20 cellular contexts compared by ENCODE assay signal in the genomic region with DNA sequence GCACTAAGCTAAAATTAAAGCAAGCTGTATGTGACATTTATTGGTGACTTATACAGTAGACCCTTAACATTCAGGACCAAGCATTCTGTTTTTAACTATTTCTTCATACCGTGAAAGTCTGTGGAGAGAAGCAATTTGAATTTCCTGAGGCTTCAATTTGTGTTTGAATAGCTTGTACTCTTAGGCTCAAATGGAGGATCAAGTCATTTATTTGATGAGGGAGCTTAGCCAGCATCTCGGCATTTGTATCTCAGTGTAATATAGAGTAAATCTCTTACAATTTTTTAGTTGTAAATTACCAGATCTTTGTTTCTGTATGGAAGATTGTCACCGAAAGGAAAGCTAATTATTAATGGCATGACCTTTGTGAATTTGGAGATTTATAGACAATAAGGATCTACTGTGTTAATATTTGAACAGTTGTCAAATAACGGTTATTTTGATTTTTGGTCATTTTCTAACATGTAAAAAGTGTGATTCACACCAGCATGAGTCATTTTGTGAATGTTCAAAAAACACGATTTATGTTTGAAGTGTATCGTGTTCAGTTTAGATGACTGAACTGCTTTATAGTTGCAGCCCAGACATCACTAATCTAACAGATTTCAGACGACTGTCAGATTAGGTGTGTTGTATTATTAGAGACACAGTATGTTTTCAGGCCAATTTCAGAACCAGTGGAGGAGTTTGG.
DNase-seq lines count a peak whose midpoint lies in the region; ATAC-seq, FAIRE-seq and TF ChIP-seq lines count a peak whose summit lies in the region.
"Had no signal": no experiment of that assay in that cellular context is flagged by ENCODE, and none has a peak within 500 bp of the region (broad histone marks: within the 10 kb centered on the region; RNA-seq: fewer than 3 reads in every experiment).

No MANE protein-coding gene starts in this region.

- no peak overlapping the region for H2AFZ ChIP-seq in keratinocyte (ENCODE audit: control insufficient read depth, low read length)

- dilution Hi-C loops in keratinocyte (cut with MboI; ENCODE audit: extremely low pct_ligation_motif_present, low sequenced_read_pairs), result no loop called here

- no peaks in the 10 kb centered on the region for H3K36me3 Mint-ChIP-seq in activated T-helper 17 cell treated with anti-CD3 and anti-CD28 coated beads, Interleukin-2, amount 50 U/mL, for 72 hours (ENCODE audit: low read depth)
- H3K36me3 Mint-ChIP-seq in activated T-cell treated with anti-CD3 and anti-CD28 coated beads, Interleukin-2, amount 50 U/mL, for 4 hours (ENCODE audit: insufficient read depth), result peaks cover 4% of the 10 kb centered on the region
- H3K36me3 Mint-ChIP-seq in activated naive CD8-positive, alpha-beta T cell treated with anti-CD3 and anti-CD28 coated beads for 36 hours, result peaks cover 4% of the 10 kb centered on the region

- H3K9ac ChIP-seq in keratinocyte (ENCODE audit: control insufficient read depth, extremely low read depth, insufficient read depth, low read length), result no peak overlapping the region

- no peak overlapping the region for H3K4me3 Mint-ChIP-seq in activated T-helper 17 cell treated with anti-CD3 and anti-CD28 coated beads, Interleukin-2, amount 50 U/mL, for 72 hours
- H3K4me3 Mint-ChIP-seq in activated T-cell treated with anti-CD3 and anti-CD28 coated beads, Interleukin-2, amount 50 U/mL, for 4 hours, result no peak overlapping the region
- H3K4me3 Mint-ChIP-seq in activated naive CD8-positive, alpha-beta T cell treated with anti-CD3 and anti-CD28 coated beads for 36 hours, result no peak overlapping the region
- H3K4me3 Mint-ChIP-seq: memory B cell had no signal

- no peaks in the 10 kb centered on the region for H3K9me3 Mint-ChIP-seq in activated T-helper 17 cell treated with anti-CD3 and anti-CD28 coated beads, Interleukin-2, amount 50 U/mL, for 72 hours
- no peaks in the 10 kb centered on the region for H3K9me3 Mint-ChIP-seq in activated T-cell treated with anti-CD3 and anti-CD28 coated beads, Interleukin-2, amount 50 U/mL, for 4 hours
- peaks cover 2% of the 10 kb centered on the region for H3K9me3 Mint-ChIP-seq in activated naive CD8-positive, alpha-beta T cell treated with anti-CD3 and anti-CD28 coated beads for 36 hours
- H3K9me3 Mint-ChIP-seq: memory B cell had no signal

- H3K4me3 ChIP-seq in keratinocyte (ENCODE audit: control insufficient read depth in 2 of 3, extremely low read depth in 1 of 3, insufficient read depth in 2 of 3, low read depth in 1 of 3, low read length in 3 of 3), result no peak overlapping the region

- peak; percentile 52 for ATAC-seq in activated T-helper 17 cell treated with anti-CD3 and anti-CD28 coated beads, Interleukin-2, amount 50 U/mL, for 72 hours (replicated peaks)
- no peak for ATAC-seq in activated T-cell treated with anti-CD3 and anti-CD28 coated beads, Interleukin-2, amount 50 U/mL, for 4 hours
- ATAC-seq: sciatic nerve had no signal

- H3K4me2 ChIP-seq in keratinocyte (ENCODE audit: control insufficient read depth, extremely low read depth, insufficient read depth, low read depth, low read length), result no peak overlapping the region

- H3K79me2 ChIP-seq in keratinocyte (ENCODE audit: control insufficient read depth, insufficient read depth, low read length), result no peaks in the 10 kb centered on the region

- no peak for TF ChIP-seq CTCF in keratinocyte (optimal IDR thresholded peaks at IDR 0.05 in 1 of 3, IDR thresholded peaks at IDR 0.05 in 1 of 3, conservative IDR thresholded peaks at IDR 0.05 in 1 of 3; ENCODE audit: extremely low read depth in 1 of 3, insufficient read depth in 2 of 3, low read length in 3 of 3)

- H3K27me3 Mint-ChIP-seq in activated T-helper 17 cell treated with anti-CD3 and anti-CD28 coated beads, Interleukin-2, amount 50 U/mL, for 72 hours, result no peaks in the 10 kb centered on the region
- H3K27me3 Mint-ChIP-seq in activated T-cell treated with anti-CD3 and anti-CD28 coated beads, Interleukin-2, amount 50 U/mL, for 4 hours (ENCODE audit: low read depth), result no peaks in the 10 kb centered on the region
- no peaks in the 10 kb centered on the region for H3K27me3 Mint-ChIP-seq in activated naive CD8-positive, alpha-beta T cell treated with anti-CD3 and anti-CD28 coated beads for 36 hours
- H3K27me3 Mint-ChIP-seq: memory B cell had no signal

- peaks cover 0 to 1% of the 10 kb centered on the region in 2 experiments for H3K36me3 ChIP-seq in keratinocyte (ENCODE audit: control insufficient read depth in 2 of 2, extremely low read depth in 1 of 2, insufficient read depth in 2 of 2, low read length in 2 of 2)
- H3K36me3 ChIP-seq: brain microvascular endothelial cell, neutrophil had no signal

- no peak overlapping the region for H3K27ac Mint-ChIP-seq in activated T-helper 17 cell treated with anti-CD3 and anti-CD28 coated beads, Interleukin-2, amount 50 U/mL, for 72 hours
- no peak overlapping the region for H3K27ac Mint-ChIP-seq in activated naive CD8-positive, alpha-beta T cell treated with anti-CD3 and anti-CD28 coated beads for 36 hours
- H3K27ac Mint-ChIP-seq: memory B cell had no signal

- no peak overlapping the region for H3K27ac ChIP-seq in keratinocyte (ENCODE audit: control insufficient read depth, insufficient read depth, low read length)
- H3K27ac ChIP-seq: brain microvascular endothelial cell, C4-2B, neutrophil had no signal

- peaks cover 6% of the 10 kb centered on the region for H3K4me1 Mint-ChIP-seq in activated T-helper 17 cell treated with anti-CD3 and anti-CD28 coated beads, Interleukin-2, amount 50 U/mL, for 72 hours
- no peaks in the 10 kb centered on the region for H3K4me1 Mint-ChIP-seq in activated T-cell treated with anti-CD3 and anti-CD28 coated beads, Interleukin-2, amount 50 U/mL, for 4 hours (ENCODE audit: low read depth)
- H3K4me1 Mint-ChIP-seq in activated naive CD8-positive, alpha-beta T cell treated with anti-CD3 and anti-CD28 coated beads for 36 hours, result no peaks in the 10 kb centered on the region
- H3K4me1 Mint-ChIP-seq: memory B cell had no signal

- no peaks in the 10 kb centered on the region for H3K9me3 ChIP-seq in keratinocyte (ENCODE audit: control insufficient read depth, low read depth, low read length)
- H3K9me3 ChIP-seq: neutrophil had no signal

- no peaks in the 10 kb centered on the region for H3K9me1 ChIP-seq in keratinocyte (ENCODE audit: control insufficient read depth, extremely low read depth, insufficient read depth, low read length)

- peaks cover 3% of the 10 kb centered on the region for H3K4me1 ChIP-seq in keratinocyte (ENCODE audit: control insufficient read depth, extremely low read depth, insufficient read depth, low read length)

- H4K20me1 ChIP-seq in keratinocyte (ENCODE audit: control insufficient read depth, extremely low read depth, insufficient read depth, low read length), result no peaks in the 10 kb centered on the region

- no peaks in the 10 kb centered on the region for H3K27me3 ChIP-seq in keratinocyte (ENCODE audit: control insufficient read depth, extremely low read depth, insufficient read depth, low read length)
- H3K27me3 ChIP-seq: brain microvascular endothelial cell, neutrophil had no signal

- DNase-seq in HCEC 1CT, result peak; percentile 45
- peak; percentile 71 for DNase-seq in LHCN-M2 (ENCODE audit: low read depth)
- DNase-seq in keratinocyte (ENCODE audit: low read depth, low spot score), result no peak
- DNase-seq in DMS114 treated with DMSO at 0.1 percent for 48 hours (lab: John Stamatoyannopoulos, UW; ENCODE audit: unreplicated experiment), result no peak
- no peak for DNase-seq in activated T-cell treated with anti-CD3 and anti-CD28 coated beads, Interleukin-2, amount 50 U/mL, for 4 hours
- DNase-seq in amniotic stem cell (lab: John Stamatoyannopoulos, UW), result no peak
- no peak for DNase-seq in activated naive CD8-positive, alpha-beta T cell treated with anti-CD3 and anti-CD28 coated beads for 36 hours
- DNase-seq: activated gamma-delta T cell treated with Interleukin-2 at 50 U/mL for 16 hours; brain microvascular endothelial cell; effector memory CD4-positive, alpha-beta T cell; foreskin melanocyte; NCI-H187 treated with DMSO at 0.1 percent for 48 hours; NK-92 treated with Interleukin-12 subunit alpha and Interleukin-12 subunit beta, amount 100 ng/mL, for 24 hours; stimulated activated naive CD4-positive, alpha-beta T cell had no signal

- FAIRE-seq in keratinocyte (lab: Jason Lieb, UNC), result peak; percentile 69
- FAIRE-seq: G401.6 had no signal

Comparison
In these comparisons a context has a peak if more than half of its experiments do, and no peak if none do; other contexts are left out.
1. DNase-seq: peak in HCEC 1CT (single experiment) and LHCN-M2 (single experiment); none in keratinocyte (single experiment), DMS114 treated with DMSO at 0.1 percent for 48 hours (single experiment), activated T-cell treated with anti-CD3 and anti-CD28 coated beads, Interleukin-2, amount 50 U/mL, for 4 hours (single experiment), amniotic stem cell (single experiment) and activated naive CD8-positive, alpha-beta T cell treated with anti-CD3 and anti-CD28 coated beads for 36 hours (single experiment).